ENCODE assay signal across 38 cellular contexts in genomic region chr2:229672021-229672420, GRCh38. TPM values are rescaled to one million over a fixed set of nuclear protein-coding genes. Genes with fewer than 3 reads are reported as not detected.
"Had no signal": no experiment of that assay in that cellular context is flagged by ENCODE, and none has a peak within 500 bp of the region (broad histone marks: within the 10 kb centered on the region; RNA-seq: fewer than 3 reads in every experiment).

No MANE protein-coding gene starts in this region.

- H3K36me3 Mint-ChIP-seq: activated naive CD4-positive, alpha-beta T cell treated with anti-CD3 and anti-CD28 coated beads, Interleukin-2, amount 10 ng/mL, durations not matched to agents 7 days and 5 days; activated naive CD4-positive, alpha-beta T cell treated with anti-CD3 and anti-CD28 coated beads, Interleukin-2, amount 50 U/mL, for 24 hours; activated naive CD4-positive, alpha-beta T cell treated with anti-CD3 and anti-CD28 coated beads, Interleukin-2, amount 50 U/mL, for 72 hours; activated naive CD8-positive, alpha-beta T cell; activated naive CD8-positive, alpha-beta T cell treated with anti-CD3 and anti-CD28 coated beads for 36 hours; activated naive CD8-positive, alpha-beta T cell treated with anti-CD3 and anti-CD28 coated beads, Interleukin-2, amount 10 ng/mL, durations not matched to agents 7 days and 5 days had no signal

- H3K27ac ChIP-seq: adrenal gland, ascending aorta, body of pancreas, brain microvascular endothelial cell, breast epithelium, cardiac muscle cell had no signal

- H3K4me3 ChIP-seq: adrenal gland, ascending aorta, body of pancreas, breast epithelium, cardiac muscle cell had no signal

- H3K9me3 ChIP-seq: adrenal gland, ascending aorta, body of pancreas, breast epithelium had no signal

- ATAC-seq: activated naive CD4-positive, alpha-beta T cell treated with anti-CD3 and anti-CD28 coated beads, Interleukin-2, amount 50 U/mL, for 72 hours; activated naive CD8-positive, alpha-beta T cell treated with anti-CD3 and anti-CD28 coated beads, Interleukin-2, amount 50 U/mL, for 24 hours; activated T-cell treated with anti-CD3 and anti-CD28 coated beads, Interleukin-2, amount 50 U/mL, for 4 hours; activated T-cell treated with anti-CD3 and anti-CD28 coated beads, Interleukin-2, amount 50 U/mL, for 72 hours; activated T-helper 17 cell treated with anti-CD3 and anti-CD28 coated beads, Interleukin-2, amount 50 U/mL, for 72 hours; body of pancreas had no signal

- H3K27ac Mint-ChIP-seq: activated naive CD4-positive, alpha-beta T cell treated with anti-CD3 and anti-CD28 coated beads for 36 hours; activated naive CD4-positive, alpha-beta T cell treated with anti-CD3 and anti-CD28 coated beads, Interleukin-2, amount 10 ng/mL, durations not matched to agents 7 days and 5 days; activated naive CD4-positive, alpha-beta T cell treated with anti-CD3 and anti-CD28 coated beads, Interleukin-2, amount 50 U/mL, for 24 hours; activated naive CD4-positive, alpha-beta T cell treated with anti-CD3 and anti-CD28 coated beads, Interleukin-2, amount 50 U/mL, for 72 hours; activated naive CD8-positive, alpha-beta T cell; activated naive CD8-positive, alpha-beta T cell treated with anti-CD3 and anti-CD28 coated beads for 36 hours; activated naive CD8-positive, alpha-beta T cell treated with anti-CD3 and anti-CD28 coated beads, Interleukin-2, amount 10 ng/mL, durations not matched to agents 7 days and 5 days; activated naive CD8-positive, alpha-beta T cell treated with anti-CD3 and anti-CD28 coated beads, Interleukin-2, amount 50 U/mL, for 24 hours; activated T-cell treated with anti-CD3 and anti-CD28 coated beads, Interleukin-2, amount 50 U/mL, for 24 hours; activated T-cell treated with anti-CD3 and anti-CD28 coated beads, Interleukin-2, amount 50 U/mL, for 72 hours; activated T-helper 1 cell treated with anti-CD3 and anti-CD28 coated beads, Interleukin-12 subunit alpha, Interleukin-12 subunit beta, Interleukin-2, Interleukin-4 antibody, amounts not matched to agents 30 ng/mL and 10 ng/mL and 1 ng/mL, durations not matched to agents 14 hours and 24 hours and 36 hours; activated T-helper 17 cell treated with anti-CD3 and anti-CD28 coated beads, Interleukin-2, amount 50 U/mL, for 72 hours; activated T-helper 2 cell treated with anti-CD3 and anti-CD28 coated beads, Interferon-gamma antibody, Interleukin-2, Interleukin-4, amounts not matched to agents 10 μg/mL and 5 μg/mL and 100 μg/mL, durations not matched to agents 14 hours and 24 hours and 36 hours; brain had no signal

- H3K4me3 Mint-ChIP-seq: activated naive CD4-positive, alpha-beta T cell treated with anti-CD3 and anti-CD28 coated beads for 36 hours; activated naive CD4-positive, alpha-beta T cell treated with anti-CD3 and anti-CD28 coated beads, Interleukin-2, amount 10 ng/mL, durations not matched to agents 7 days and 5 days; activated naive CD4-positive, alpha-beta T cell treated with anti-CD3 and anti-CD28 coated beads, Interleukin-2, amount 50 U/mL, for 24 hours; activated naive CD8-positive, alpha-beta T cell; activated naive CD8-positive, alpha-beta T cell treated with anti-CD3 and anti-CD28 coated beads for 36 hours; activated naive CD8-positive, alpha-beta T cell treated with anti-CD3 and anti-CD28 coated beads, Interleukin-2, amount 10 ng/mL, durations not matched to agents 7 days and 5 days; activated naive CD8-positive, alpha-beta T cell treated with anti-CD3 and anti-CD28 coated beads, Interleukin-2, amount 50 U/mL, for 24 hours; activated T-cell treated with anti-CD3 and anti-CD28 coated beads, Interleukin-2, amount 50 U/mL, for 24 hours; activated T-cell treated with anti-CD3 and anti-CD28 coated beads, Interleukin-2, amount 50 U/mL, for 4 hours; activated T-cell treated with anti-CD3 and anti-CD28 coated beads, Interleukin-2, amount 50 U/mL, for 72 hours; activated T-helper 1 cell treated with anti-CD3 and anti-CD28 coated beads, Interleukin-12 subunit alpha, Interleukin-12 subunit beta, Interleukin-2, Interleukin-4 antibody, amounts not matched to agents 30 ng/mL and 10 ng/mL and 1 ng/mL, durations not matched to agents 14 hours and 24 hours and 36 hours; activated T-helper 17 cell treated with anti-CD3 and anti-CD28 coated beads, Interleukin-2, amount 50 U/mL, for 72 hours; brain; central memory CD8-positive, alpha-beta T cell had no signal

- H3K4me1 Mint-ChIP-seq: activated naive CD4-positive, alpha-beta T cell treated with anti-CD3 and anti-CD28 coated beads, Interleukin-2, amount 10 ng/mL, durations not matched to agents 7 days and 5 days; activated naive CD4-positive, alpha-beta T cell treated with anti-CD3 and anti-CD28 coated beads, Interleukin-2, amount 50 U/mL, for 24 hours; activated naive CD8-positive, alpha-beta T cell treated with anti-CD3 and anti-CD28 coated beads for 36 hours; activated naive CD8-positive, alpha-beta T cell treated with anti-CD3 and anti-CD28 coated beads, Interleukin-2, amount 10 ng/mL, durations not matched to agents 7 days and 5 days; activated naive CD8-positive, alpha-beta T cell treated with anti-CD3 and anti-CD28 coated beads, Interleukin-2, amount 50 U/mL, for 24 hours; activated T-helper 17 cell treated with anti-CD3 and anti-CD28 coated beads, Interleukin-2, amount 50 U/mL, for 72 hours; brain; central memory CD8-positive, alpha-beta T cell had no signal

- DNase-seq: activated effector memory CD4-positive, alpha-beta T cell treated with anti-CD3 and anti-CD28 coated beads, Interleukin-2, amount 50 U/mL, for 16 hours; activated effector memory CD4-positive, alpha-beta T cell treated with Interleukin-2 at 50 U/mL for 16 hours; activated gamma-delta T cell; activated gamma-delta T cell treated with Interleukin-2 at 50 U/mL for 16 hours; activated naive CD4-positive, alpha-beta T cell; activated naive CD4-positive, alpha-beta T cell treated with anti-CD3 and anti-CD28 coated beads for 36 hours; activated naive CD4-positive, alpha-beta T cell treated with anti-CD3 and anti-CD28 coated beads, Interleukin-2, amount 10 ng/mL, durations not matched to agents 7 days and 5 days; activated naive CD4-positive, alpha-beta T cell treated with anti-CD3 and anti-CD28 coated beads, Interleukin-2, amount 50 U/mL, for 16 hours; activated naive CD4-positive, alpha-beta T cell treated with Interleukin-2 at 50 U/mL for 16 hours; activated naive CD8-positive, alpha-beta T cell treated with anti-CD3 and anti-CD28 coated beads for 36 hours; activated naive CD8-positive, alpha-beta T cell treated with anti-CD3 and anti-CD28 coated beads, Interleukin-2, amount 10 ng/mL, durations not matched to agents 7 days and 5 days; activated naive CD8-positive, alpha-beta T cell treated with anti-CD3 and anti-CD28 coated beads, Interleukin-2, amount 50 U/mL, for 24 hours; activated T-cell treated with anti-CD3 and anti-CD28 coated beads, Interleukin-2, amount 50 U/mL, for 1 hour; activated T-cell treated with anti-CD3 and anti-CD28 coated beads, Interleukin-2, amount 50 U/mL, for 24 hours; activated T-cell treated with anti-CD3 and anti-CD28 coated beads, Interleukin-2, amount 50 U/mL, for 4 hours; activated T-cell treated with anti-CD3 and anti-CD28 coated beads, Interleukin-2, amount 50 U/mL, for 48 hours; activated T-cell treated with anti-CD3 and anti-CD28 coated beads, Interleukin-2, amount 50 U/mL, for 72 hours; adrenal gland; amniotic stem cell; amygdala; anterior cingulate cortex; body of pancreas; brain microvascular endothelial cell; caudate nucleus; central memory CD4-positive, alpha-beta T cell; cerebellar nuclear complex had no signal

- H3K36me3 ChIP-seq: adrenal gland, ascending aorta, brain microvascular endothelial cell, breast epithelium, cardiac muscle cell had no signal

- H3K4me1 ChIP-seq: ascending aorta, breast epithelium had no signal

- H3K27me3 ChIP-seq: adrenal gland, ascending aorta, body of pancreas, brain microvascular endothelial cell had no signal

- H3K9me3 Mint-ChIP-seq: activated naive CD4-positive, alpha-beta T cell treated with anti-CD3 and anti-CD28 coated beads for 36 hours; activated naive CD4-positive, alpha-beta T cell treated with anti-CD3 and anti-CD28 coated beads, Interleukin-2, amount 10 ng/mL, durations not matched to agents 7 days and 5 days; activated naive CD4-positive, alpha-beta T cell treated with anti-CD3 and anti-CD28 coated beads, Interleukin-2, amount 50 U/mL, for 24 hours; activated naive CD4-positive, alpha-beta T cell treated with anti-CD3 and anti-CD28 coated beads, Interleukin-2, amount 50 U/mL, for 72 hours; activated naive CD8-positive, alpha-beta T cell treated with anti-CD3 and anti-CD28 coated beads for 36 hours; activated naive CD8-positive, alpha-beta T cell treated with anti-CD3 and anti-CD28 coated beads, Interleukin-2, amount 10 ng/mL, durations not matched to agents 7 days and 5 days; activated naive CD8-positive, alpha-beta T cell treated with anti-CD3 and anti-CD28 coated beads, Interleukin-2, amount 50 U/mL, for 24 hours; activated T-cell treated with anti-CD3 and anti-CD28 coated beads, Interleukin-2, amount 50 U/mL, for 24 hours; activated T-cell treated with anti-CD3 and anti-CD28 coated beads, Interleukin-2, amount 50 U/mL, for 4 hours; activated T-cell treated with anti-CD3 and anti-CD28 coated beads, Interleukin-2, amount 50 U/mL, for 72 hours; activated T-helper 1 cell treated with anti-CD3 and anti-CD28 coated beads, Interleukin-12 subunit alpha, Interleukin-12 subunit beta, Interleukin-2, Interleukin-4 antibody, amounts not matched to agents 30 ng/mL and 10 ng/mL and 1 ng/mL, durations not matched to agents 14 hours and 24 hours and 36 hours; activated T-helper 17 cell treated with anti-CD3 and anti-CD28 coated beads, Interleukin-2, amount 50 U/mL, for 72 hours; activated T-helper 2 cell treated with anti-CD3 and anti-CD28 coated beads, Interferon-gamma antibody, Interleukin-2, Interleukin-4, amounts not matched to agents 10 μg/mL and 5 μg/mL and 100 μg/mL, durations not matched to agents 14 hours and 24 hours and 36 hours; central memory CD8-positive, alpha-beta T cell had no signal

RNA-seq across cellular contexts. Expression of gene DNER, which starts 42.3 kb away (rescaled TPM):
- total RNA-seq: activated naive CD4-positive, alpha-beta T cell treated with anti-CD3 and anti-CD28 coated beads for 36 hours; activated naive CD4-positive, alpha-beta T cell treated with anti-CD3 and anti-CD28 coated beads, Interleukin-2, amount 50 U/mL, for 72 hours; activated naive CD8-positive, alpha-beta T cell treated with anti-CD3 and anti-CD28 coated beads for 36 hours; activated naive CD8-positive, alpha-beta T cell treated with anti-CD3 and anti-CD28 coated beads, Interleukin-2, amount 10 ng/mL, durations not matched to agents 7 days and 5 days; activated T-cell treated with anti-CD3 and anti-CD28 coated beads, Interleukin-2, amount 50 U/mL, for 4 hours; activated T-cell treated with anti-CD3 and anti-CD28 coated beads, Interleukin-2, amount 50 U/mL, for 72 hours; activated T-helper 1 cell treated with anti-CD3 and anti-CD28 coated beads, Interleukin-12 subunit alpha, Interleukin-12 subunit beta, Interleukin-2, Interleukin-4 antibody, amounts not matched to agents 30 ng/mL and 10 ng/mL and 1 ng/mL, durations not matched to agents 14 hours and 24 hours and 36 hours; activated T-helper 17 cell treated with anti-CD3 and anti-CD28 coated beads, Interleukin-2, amount 50 U/mL, for 72 hours; activated T-helper 2 cell treated with anti-CD3 and anti-CD28 coated beads, Interferon-gamma antibody, Interleukin-2, Interleukin-4, amounts not matched to agents 10 μg/mL and 5 μg/mL and 100 μg/mL, durations not matched to agents 14 hours and 24 hours and 36 hours; cardiac muscle cell; chondrocyte had no signal
- polyA plus RNA-seq: cardiac muscle cell had no signal
